11 cellular contexts compared by ENCODE assay signal in genomic region chr6:156783958-156784357, GRCh38. TPM values are rescaled to one million over a fixed set of nuclear protein-coding genes. Genes with fewer than 3 reads are reported as not detected.
DNase-seq lines count a peak whose midpoint lies in the region; ATAC-seq and TF ChIP-seq lines count a peak whose summit lies in the region.
"Had no signal": no experiment of that assay in that cellular context is flagged by ENCODE, and none has a peak within 500 bp of the region (broad histone marks: within the 10 kb centered on the region; RNA-seq: fewer than 3 reads in every experiment).

No MANE protein-coding gene starts in this region.

- H3K9me3 Mint-ChIP-seq in chondrocyte (ENCODE audit: low read depth): no peaks in the 10 kb centered on the region

- H3K4me2 ChIP-seq in BLaER1: peak overlapping the region; percentile 91; the same call in 1 of the 2 replicates
- H3K4me2 ChIP-seq in neural cell (ENCODE audit: low read length): peak overlapping the region; percentile 68

- H3K9me2 ChIP-seq in neural cell (ENCODE audit: insufficient read depth, low read length): no peaks in the 10 kb centered on the region

- H3K4me3 ChIP-seq in BLaER1 (no peak overlapping the region), HEK293 (ENCODE audit: low read depth, low read length) (no peak overlapping the region), neural cell (ENCODE audit: low read length) (peak overlapping the region; percentile 89)

- H3K27me3 Mint-ChIP-seq in chondrocyte (ENCODE audit: low read depth): no peaks in the 10 kb centered on the region

- no peak for TF ChIP-seq RAD21 in neural cell (conservative IDR thresholded peaks at IDR 0.05)

- no peak for TF ChIP-seq EP300 in neural cell (conservative IDR thresholded peaks at IDR 0.05; ENCODE audit: poor library complexity, severe bottlenecking)

- no peaks in the 10 kb centered on the region for H3K9me3 ChIP-seq in BLaER1
- no peaks in the 10 kb centered on the region for H3K9me3 ChIP-seq in HEK293 (ENCODE audit: control insufficient read depth, insufficient read depth, low read depth, low read length)
- H3K9me3 ChIP-seq in neural cell (ENCODE audit: low read length): no peaks in the 10 kb centered on the region

- H3K4me1 Mint-ChIP-seq in chondrocyte (ENCODE audit: low read depth): peaks cover 61% of the 10 kb centered on the region

- no peak overlapping the region for H3K4me3 Mint-ChIP-seq in chondrocyte (ENCODE audit: unreplicated experiment)

- H3K27ac ChIP-seq in BLaER1 (no peak overlapping the region), HEK293 (ENCODE audit: extremely low read depth, low read depth, low read length) (no peak overlapping the region), neural cell (ENCODE audit: low read length) (no peak overlapping the region)

- no peak for DNase-seq in chondrocyte (ENCODE audit: low spot score)
- no peak for DNase-seq in globus pallidus (ENCODE audit: low spot score)
- DNase-seq in COLO668 (lab: John Stamatoyannopoulos, UW; ENCODE audit: unreplicated experiment): no peak
- no peak for DNase-seq in NCI-H748 treated with DMSO at 0.1 percent for 48 hours (lab: John Stamatoyannopoulos, UW)
- DNase-seq: effector CD4-positive, alpha-beta T cell; NCI-H2081 had no signal

- TF ChIP-seq CTCF in HEK293 (tag by site-specific recombination; IDR thresholded peaks at IDR 0.05) (no peak), chondrocyte (IDR thresholded peaks at IDR 0.05) (no peak), neural cell (IDR thresholded peaks at IDR 0.05; ENCODE audit: poor library complexity, severe bottlenecking) (no peak)

- CTCF ChIA-PET in HEK293 (lab: Yijun Ruan, JAX): interaction anchor here (1.3 kb wide), 1 partner anchor 92 kb away, joined by 5 read pairs; no protein-coding TSS in a partner anchor

- H3K36me3 Mint-ChIP-seq in chondrocyte (ENCODE audit: low read depth): no peaks in the 10 kb centered on the region

- no peak overlapping the region for H2AFZ ChIP-seq in neural cell (ENCODE audit: low read depth, low read length)

- H3K4me1 ChIP-seq in BLaER1 (peaks cover 58% of the 10 kb centered on the region), HEK293 (ENCODE audit: control insufficient read depth, insufficient read depth, low read length) (peaks cover 40% of the 10 kb centered on the region)

- H4K20me1 ChIP-seq in BLaER1 (peaks cover 94% of the 10 kb centered on the region), neural cell (ENCODE audit: insufficient read depth) (peaks cover 17% of the 10 kb centered on the region)

- POLR2A ChIA-PET in HEK293 (lab: Yijun Ruan, JAX): no interaction called here

- H3K27ac Mint-ChIP-seq in chondrocyte (ENCODE audit: unreplicated experiment): peak overlapping the region; percentile 51

- H3K36me3 ChIP-seq in BLaER1 (peaks cover 16% of the 10 kb centered on the region), HEK293 (ENCODE audit: control insufficient read depth in 2 of 2, insufficient read depth in 1 of 2, low read length in 2 of 2) (peaks cover 0 to 3% of the 10 kb centered on the region in 2 experiments; a peak in 1 of 3 replicates), neural cell (ENCODE audit: insufficient read depth, low read length) (peaks cover 3% of the 10 kb centered on the region)

- H3K79me2 ChIP-seq in neural cell (replicated peaks; ENCODE audit: insufficient read depth, low read length): peaks cover 93% of the 10 kb centered on the region

- no peak for ATAC-seq in HG02759 (IDR thresholded peaks at IDR 0.05; ENCODE audit: unreplicated experiment)
- ATAC-seq: Panc1 had no signal

- H3K9ac ChIP-seq in BLaER1 (no peak overlapping the region), neural cell (ENCODE audit: low read length) (no peak overlapping the region)

- H3F3A ChIP-seq in neural cell (ENCODE audit: insufficient read depth, low read length, poor library complexity, severe bottlenecking): peaks cover 3% of the 10 kb centered on the region

- H3K27me3 ChIP-seq in BLaER1: no peaks in the 10 kb centered on the region
- no peaks in the 10 kb centered on the region for H3K27me3 ChIP-seq in neural cell (ENCODE audit: insufficient read depth, low read depth, low read length)

TF ChIP-seq in HEK293, 187 proteins besides CTCF, POLR2A, EP300 and RAD21 (continues in another document):
- TF ChIP-seq ZNF600 (tag by site-specific recombination; IDR thresholded peaks at IDR 0.05) (peak; percentile 58), ZBTB44 (tag by site-specific recombination; IDR thresholded peaks at IDR 0.05) (0 out of 2 replicates have a peak, but pooled peaks have one; percentile 30), ZBTB20 (tag by site-specific recombination; IDR thresholded peaks at IDR 0.05) (0 out of 2 replicates have a peak, but pooled peaks have one; percentile 8), ZNF248 (tag by site-specific recombination; IDR thresholded peaks at IDR 0.05) (no peak), ZNF560 (tag by site-specific recombination; IDR thresholded peaks at IDR 0.05; ENCODE audit: borderline replicate concordance) (no peak), FEZF1 (tag by site-specific recombination; IDR thresholded peaks at IDR 0.05) (peak; percentile 74), PRDM6 (tag by site-specific recombination; IDR thresholded peaks at IDR 0.05) (0 out of 2 replicates have a peak, but pooled peaks have one; percentile 27), ZNF530 (tag by site-specific recombination; IDR thresholded peaks at IDR 0.05; ENCODE audit: low read depth) (no peak)

TF ChIP-seq in neural cell, 6 proteins besides CTCF, POLR2A, EP300 and RAD21:
- TF ChIP-seq POLR2AphosphoS5 (IDR thresholded peaks at IDR 0.05) (no peak), TAF1 (IDR thresholded peaks at IDR 0.05; ENCODE audit: low read depth) (no peak), EZH2 (IDR thresholded peaks at IDR 0.05; ENCODE audit: borderline replicate concordance, insufficient read depth, low read length, poor library complexity, severe bottlenecking) (no peak), REST (IDR thresholded peaks at IDR 0.05; ENCODE audit: borderline replicate concordance) (no peak), SMC3 (conservative IDR thresholded peaks at IDR 0.05; ENCODE audit: poor library complexity) (no peak), MXI1 (conservative IDR thresholded peaks at IDR 0.05; ENCODE audit: poor library complexity, severe bottlenecking) (no peak)

RNA-seq across cellular contexts. Expression of gene ARID1B, which starts 6.8 kb away (rescaled TPM):
- total RNA-seq in chondrocyte: 57.8 to 80.3 TPM (median 59.3 TPM) in 3 replicates
- 35.0 and 42.5 TPM in 2 replicates for polyA plus RNA-seq in neural cell
- polyA minus RNA-seq in neural cell: 168 and 231 TPM in 2 replicates
